Comparison of ENCODE assay signal across 12 cellular contexts in genomic region chr21:29697555-29698193, GRCh38.
DNase-seq lines count a peak whose midpoint lies in the region; ATAC-seq and TF ChIP-seq lines count a peak whose summit lies in the region.
"Had no signal": no experiment of that assay in that cellular context is flagged by ENCODE, and none has a peak within 500 bp of the region (broad histone marks: within the 10 kb centered on the region; RNA-seq: fewer than 3 reads in every experiment).

No MANE protein-coding gene starts in this region.

- H3K4me3 Mint-ChIP-seq in activated T-cell treated with anti-CD3 and anti-CD28 coated beads, Interleukin-2, amount 50 U/mL, for 72 hours: no peak overlapping the region
- H3K4me3 Mint-ChIP-seq: activated CD4-positive, alpha-beta memory T cell treated with anti-CD3 and anti-CD28 coated beads for 36 hours had no signal

- H3K36me3 ChIP-seq in thoracic aorta: no peaks in the 10 kb centered on the region
- H3K36me3 ChIP-seq: right lobe of liver had no signal

- no peaks in the 10 kb centered on the region for H3K9me3 ChIP-seq in thoracic aorta
- H3K9me3 ChIP-seq: right lobe of liver had no signal

- DNase-seq in activated T-cell treated with anti-CD3 and anti-CD28 coated beads, Interleukin-2, amount 50 U/mL, for 72 hours: no peak
- DNase-seq in activated T-cell treated with anti-CD3 and anti-CD28 coated beads for 4 hours: no peak
- peak; percentile 9 for DNase-seq in SIG-M5 (lab: John Stamatoyannopoulos, UW)
- DNase-seq in thoracic aorta (ENCODE audit: low spot score): no peak
- no peak for DNase-seq in NCI-H2196 treated with DMSO at 0.1 percent for 48 hours (lab: John Stamatoyannopoulos, UW; ENCODE audit: unreplicated experiment)
- no peak for DNase-seq in mucosa of gallbladder (ENCODE audit: low spot score)
- DNase-seq in inferior parietal cortex (ENCODE audit: extremely low spot score): no peak
- DNase-seq: activated CD4-positive, alpha-beta memory T cell treated with anti-CD3 and anti-CD28 coated beads for 36 hours; EL; NCI-H526; right lobe of liver had no signal

- H3K27me3 ChIP-seq in thoracic aorta (replicated peaks; ENCODE audit: insufficient read depth): no peaks in the 10 kb centered on the region
- H3K27me3 ChIP-seq: right lobe of liver had no signal

- peak overlapping the region; percentile 31 for H3K27ac Mint-ChIP-seq in activated T-cell treated with anti-CD3 and anti-CD28 coated beads, Interleukin-2, amount 50 U/mL, for 72 hours
- H3K27ac Mint-ChIP-seq: activated CD4-positive, alpha-beta memory T cell treated with anti-CD3 and anti-CD28 coated beads for 36 hours had no signal

- H3K27ac ChIP-seq in thoracic aorta: no peak overlapping the region
- H3K27ac ChIP-seq: right lobe of liver had no signal

- peaks cover 2 to 3% of the 10 kb centered on the region in 2 donors for H3K9me3 Mint-ChIP-seq in activated T-cell treated with anti-CD3 and anti-CD28 coated beads, Interleukin-2, amount 50 U/mL, for 72 hours
- H3K9me3 Mint-ChIP-seq: activated CD4-positive, alpha-beta memory T cell treated with anti-CD3 and anti-CD28 coated beads for 36 hours had no signal

- H3K36me3 Mint-ChIP-seq in activated T-cell treated with anti-CD3 and anti-CD28 coated beads, Interleukin-2, amount 50 U/mL, for 72 hours (ENCODE audit: insufficient read depth in 2 of 2): no peaks in the 10 kb centered on the region
- H3K36me3 Mint-ChIP-seq: activated CD4-positive, alpha-beta memory T cell treated with anti-CD3 and anti-CD28 coated beads for 36 hours had no signal

- no peak for TF ChIP-seq CTCF in thoracic aorta (IDR thresholded peaks at IDR 0.05)

- no peak for ATAC-seq in activated T-cell treated with anti-CD3 and anti-CD28 coated beads, Interleukin-2, amount 50 U/mL, for 72 hours (replicated peaks in 1 of 2)
- peak; percentile 98 for ATAC-seq in HG03103 (IDR thresholded peaks at IDR 0.05; ENCODE audit: low read depth, unreplicated experiment)
- no peak for ATAC-seq in thoracic aorta (ENCODE audit: insufficient number of reproducible peaks, low FRiP score, low read depth)
- ATAC-seq: right lobe of liver had no signal

- no peaks in the 10 kb centered on the region for H3K4me1 Mint-ChIP-seq in activated T-cell treated with anti-CD3 and anti-CD28 coated beads, Interleukin-2, amount 50 U/mL, for 72 hours (ENCODE audit: low read depth)

- H3K27me3 Mint-ChIP-seq in activated T-cell treated with anti-CD3 and anti-CD28 coated beads, Interleukin-2, amount 50 U/mL, for 72 hours (ENCODE audit: low read depth): no peaks in the 10 kb centered on the region
- H3K27me3 Mint-ChIP-seq: activated CD4-positive, alpha-beta memory T cell treated with anti-CD3 and anti-CD28 coated beads for 36 hours had no signal

- no peaks in the 10 kb centered on the region for H3K4me1 ChIP-seq in thoracic aorta (ENCODE audit: control insufficient read depth in 1 of 2, low read depth in 2 of 2)
- H3K4me1 ChIP-seq: right lobe of liver had no signal

- H3K4me3 ChIP-seq in thoracic aorta: peak overlapping the region; percentile 7
- H3K4me3 ChIP-seq: right lobe of liver had no signal
